In the genomic region with DNA sequence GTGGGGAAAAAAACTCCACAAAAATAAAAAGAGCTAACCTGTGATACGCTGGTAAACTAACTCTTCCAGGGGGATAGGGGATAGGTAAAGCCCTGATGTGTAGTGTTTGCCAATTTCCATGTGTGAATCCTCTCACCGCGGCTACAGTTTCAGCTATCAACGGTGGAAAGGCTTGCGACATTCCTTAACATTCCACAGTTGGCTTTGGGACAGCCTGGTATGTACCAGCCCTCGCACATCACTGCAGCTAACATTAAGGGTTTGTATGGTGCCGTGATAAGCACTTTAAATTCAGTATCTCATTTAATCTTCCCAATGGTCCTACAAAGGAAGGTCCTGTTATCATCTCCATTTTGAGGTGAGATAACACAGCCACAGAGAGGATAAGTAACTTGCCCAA, we compare ENCODE assay signal across 21 cellular contexts.
"Had no signal": no experiment of that assay in that cellular context is flagged by ENCODE, and none has a peak within 500 bp of the region (broad histone marks: within the 10 kb centered on the region; RNA-seq: fewer than 3 reads in every experiment).

No MANE protein-coding gene starts in this region.

- H3K4me1 Mint-ChIP-seq: activated naive CD4-positive, alpha-beta T cell treated with anti-CD3 and anti-CD28 coated beads, Interleukin-2, amount 50 U/mL, for 24 hours; naive thymus-derived CD4-positive, alpha-beta T cell; stimulated activated naive B cell treated with anti-CD40 and anti-IgM and Interleukin-4, amounts not matched to agents 10 μg/mL and 1 μg/mL and 100 μg/mL, for 72 hours had no signal

- DNase-seq: activated CD8-positive, alpha-beta memory T cell treated with anti-CD3 and anti-CD28 coated beads for 24 hours; activated CD8-positive, alpha-beta memory T cell treated with anti-CD3 and anti-CD28 coated beads, Interleukin-2, amount 50 U/mL, for 48 hours; activated gamma-delta T cell; activated T-cell treated with anti-CD3 and anti-CD28 coated beads, Interleukin-2, amount 50 U/mL, for 72 hours; effector CD4-positive, alpha-beta T cell; mucosa of descending colon; naive thymus-derived CD4-positive, alpha-beta T cell; ovary; psoas muscle; right cardiac atrium; stimulated activated CD4-positive, alpha-beta T cell treated with anti-CD3 and anti-CD28 coated beads, Interleukin-15, amount 100 ng/mL, for 24 hours; stimulated activated CD4-positive, alpha-beta T cell treated with anti-CD3 and anti-CD28 coated beads, Interleukin-4, amount 100 ng/mL, for 1 hour; stimulated activated naive B cell treated with anti-CD40 and anti-IgM and Interleukin-4, amounts not matched to agents 10 μg/mL and 1 μg/mL and 100 μg/mL, for 72 hours; T-helper 9 cell; thyroid gland had no signal

- H3K36me3 ChIP-seq: ovary, thyroid gland had no signal

- FAIRE-seq: bronchial epithelial cell, urothelium cell line had no signal

- ATAC-seq: activated T-cell treated with anti-CD3 and anti-CD28 coated beads, Interleukin-2, amount 50 U/mL, for 72 hours; esophagus mucosa; mucosa of descending colon; naive thymus-derived CD4-positive, alpha-beta T cell; psoas muscle; right cardiac atrium; stimulated activated naive B cell treated with anti-CD40 and anti-IgM and Interleukin-4, amounts not matched to agents 10 μg/mL and 1 μg/mL and 100 μg/mL, for 72 hours had no signal

- H3K4me1 ChIP-seq: psoas muscle had no signal

- H3K27ac Mint-ChIP-seq: activated naive CD4-positive, alpha-beta T cell treated with anti-CD3 and anti-CD28 coated beads, Interleukin-2, amount 50 U/mL, for 24 hours; activated T-cell treated with anti-CD3 and anti-CD28 coated beads, Interleukin-2, amount 50 U/mL, for 72 hours; memory B cell; stimulated activated naive B cell treated with anti-CD40 and anti-IgM and Interleukin-4, amounts not matched to agents 10 μg/mL and 1 μg/mL and 100 μg/mL, for 72 hours had no signal

- H3K27me3 Mint-ChIP-seq: activated naive CD4-positive, alpha-beta T cell treated with anti-CD3 and anti-CD28 coated beads, Interleukin-2, amount 50 U/mL, for 24 hours; memory B cell; naive thymus-derived CD4-positive, alpha-beta T cell; stimulated activated naive B cell treated with anti-CD40 and anti-IgM and Interleukin-4, amounts not matched to agents 10 μg/mL and 1 μg/mL and 100 μg/mL, for 72 hours had no signal

- H3K27ac ChIP-seq: ovary, psoas muscle, skin epidermis, thyroid gland had no signal

- H3K4me3 Mint-ChIP-seq: activated naive CD4-positive, alpha-beta T cell treated with anti-CD3 and anti-CD28 coated beads, Interleukin-2, amount 50 U/mL, for 24 hours; activated T-cell treated with anti-CD3 and anti-CD28 coated beads, Interleukin-2, amount 50 U/mL, for 72 hours; memory B cell; naive thymus-derived CD4-positive, alpha-beta T cell; stimulated activated naive B cell treated with anti-CD40 and anti-IgM and Interleukin-4, amounts not matched to agents 10 μg/mL and 1 μg/mL and 100 μg/mL, for 72 hours had no signal

- H3K27me3 ChIP-seq: ovary, thyroid gland had no signal

- H3K4me3 ChIP-seq: mucosa of descending colon, ovary, psoas muscle, skin epidermis, thyroid gland had no signal

- H3K9me3 ChIP-seq: mucosa of descending colon, ovary, psoas muscle, thyroid gland had no signal

- H3K9me3 Mint-ChIP-seq: activated naive CD4-positive, alpha-beta T cell treated with anti-CD3 and anti-CD28 coated beads, Interleukin-2, amount 50 U/mL, for 24 hours; activated T-cell treated with anti-CD3 and anti-CD28 coated beads, Interleukin-2, amount 50 U/mL, for 72 hours; memory B cell; naive thymus-derived CD4-positive, alpha-beta T cell; stimulated activated naive B cell treated with anti-CD40 and anti-IgM and Interleukin-4, amounts not matched to agents 10 μg/mL and 1 μg/mL and 100 μg/mL, for 72 hours had no signal

- H3K36me3 Mint-ChIP-seq: activated naive CD4-positive, alpha-beta T cell treated with anti-CD3 and anti-CD28 coated beads, Interleukin-2, amount 50 U/mL, for 24 hours; memory B cell; stimulated activated naive B cell treated with anti-CD40 and anti-IgM and Interleukin-4, amounts not matched to agents 10 μg/mL and 1 μg/mL and 100 μg/mL, for 72 hours had no signal
